ENCODE assay signal across 13 cellular contexts in genomic region chr3:146540236-146540635, GRCh38. TPM values are rescaled to one million over a fixed set of nuclear protein-coding genes. Genes with fewer than 3 reads are reported as not detected.
DNase-seq lines count a peak whose midpoint lies in the region; ATAC-seq and TF ChIP-seq lines count a peak whose summit lies in the region.
"Had no signal": no experiment of that assay in that cellular context is flagged by ENCODE, and none has a peak within 500 bp of the region (broad histone marks: within the 10 kb centered on the region; RNA-seq: fewer than 3 reads in every experiment).

No MANE protein-coding gene starts in this region.

- TF ChIP-seq CTCF in GM13977 (IDR thresholded peaks at IDR 0.05; ENCODE audit: extremely low read depth, insufficient read depth, missing control alignments) (no peak), MM.1S (IDR thresholded peaks at IDR 0.05; ENCODE audit: low read length) (no peak), lower lobe of right lung (IDR thresholded peaks at IDR 0.05) (no peak), omental fat pad (IDR thresholded peaks at IDR 0.05) (no peak)

- peak overlapping the region; percentile 34; the same call in 1 of the 2 replicates for H3K27ac ChIP-seq in MM.1S (ENCODE audit: low read length)
- peak overlapping the region; percentile 8 for H3K27ac ChIP-seq in lower lobe of right lung
- H3K27ac ChIP-seq: parathyroid adenoma had no signal

- H3K27me3 ChIP-seq in MM.1S (replicated peaks; ENCODE audit: insufficient read depth, low read length) (no peaks in the 10 kb centered on the region), lower lobe of right lung (ENCODE audit: low read depth) (no peaks in the 10 kb centered on the region)

- DNase-seq in CD1c-positive myeloid dendritic cell (ENCODE audit: extremely low spot score) (peak; percentile 64), GM13977 (ENCODE audit: low spot score) (peak; percentile 19), MM.1S (peak; percentile 66), lower lobe of right lung (no peak), omental fat pad (ENCODE audit: low spot score) (no peak), HCEC 1CT (no peak)
- no peak for DNase-seq in stimulated activated CD4-positive, alpha-beta T cell treated with anti-CD3 and anti-CD28 coated beads, Interleukin-12 subunit alpha, Interleukin-12 subunit beta, amount 100 ng/mL, for 4 hours
- DNase-seq: activated CD8-positive, alpha-beta memory T cell treated with anti-CD3 and anti-CD28 coated beads, Interleukin-2, amount 50 U/mL, for 48 hours; NCI-H2107; stimulated activated CD4-positive, alpha-beta T cell treated with anti-CD3 and anti-CD28 coated beads, Interleukin-4, amount 100 ng/mL, for 24 hours had no signal

- no peak overlapping the region for H2AFZ ChIP-seq in MM.1S (ENCODE audit: low read length)
- H2AFZ ChIP-seq: parathyroid adenoma had no signal

- H3K4me1 ChIP-seq in MM.1S (ENCODE audit: low read length) (peaks cover 34% of the 10 kb centered on the region), lower lobe of right lung (peaks cover 71% of the 10 kb centered on the region)
- H3K4me1 ChIP-seq: parathyroid adenoma had no signal

- H3K36me3 ChIP-seq in MM.1S (replicated peaks; ENCODE audit: insufficient read depth, low read length) (0 out of 2 replicates have a peak, but pooled peaks cover 3% of the 10 kb centered on the region), lower lobe of right lung (no peaks in the 10 kb centered on the region)

- H3K4me3 ChIP-seq in MM.1S (ENCODE audit: low read length) (no peak overlapping the region), lower lobe of right lung (no peak overlapping the region)
- H3K4me3 ChIP-seq: lung had no signal

- ATAC-seq in lower lobe of right lung (no peak), omental fat pad (ENCODE audit: low FRiP score) (no peak), HG03571 (IDR thresholded peaks at IDR 0.05; ENCODE audit: unreplicated experiment) (no peak)

- peak overlapping the region; percentile 50 for H3K4me2 ChIP-seq in MM.1S (ENCODE audit: low read depth, low read length)

- peaks cover 18% of the 10 kb centered on the region; the same call in 1 of the 2 replicates for H3F3A ChIP-seq in MM.1S (ENCODE audit: insufficient read depth, low read length)

- H3K9me3 ChIP-seq in MM.1S (replicated peaks; ENCODE audit: insufficient read depth, low read length) (no peaks in the 10 kb centered on the region), lower lobe of right lung (no peaks in the 10 kb centered on the region)

- intact Hi-C loops in lower lobe of right lung (cut with DNase I), result no loop called here

- no peaks in the 10 kb centered on the region for H4K20me1 ChIP-seq in MM.1S (ENCODE audit: insufficient read depth, low read length)

- in situ Hi-C loops in GM13977 (cut with MboI; ENCODE audit: low pct_unique_long_range_greater_than_20kb, low sequenced_read_pairs, unreplicated experiment), result no loop called here

- H3K79me2 ChIP-seq in MM.1S (ENCODE audit: low read length), result peaks cover 67% of the 10 kb centered on the region
- H3K79me2 ChIP-seq: parathyroid adenoma had no signal

- H3K9ac ChIP-seq in MM.1S (ENCODE audit: low read length), result no peak overlapping the region
- H3K9ac ChIP-seq: parathyroid adenoma had no signal

- H3K9me2 ChIP-seq in MM.1S (replicated peaks; ENCODE audit: insufficient read depth, low read length), result no peaks in the 10 kb centered on the region

RNA-seq across cellular contexts. Expression of gene PLSCR1, which starts 4.2 kb away (rescaled TPM):
- total RNA-seq in lower lobe of right lung (194 TPM), omental fat pad (100 to 1,000 TPM in 2 of 4 donors, 10 to 100 TPM in 2; 76.6 to 314 (median 189) TPM)

Comparison
In these comparisons a context has a peak if more than half of its experiments do, and no peak if none do; other contexts are left out.
1. DNase-seq: peak in CD1c-positive myeloid dendritic cell (single experiment), GM13977 (single experiment) and MM.1S (single experiment); none in lower lobe of right lung (single experiment), stimulated activated CD4-positive, alpha-beta T cell treated with anti-CD3 and anti-CD28 coated beads, Interleukin-12 subunit alpha, Interleukin-12 subunit beta, amount 100 ng/mL, for 4 hours (single experiment), omental fat pad (single experiment) and HCEC 1CT (single experiment).